In genomic region chr18:53796042-53796729, GRCh38 we compare ENCODE assay signal across 8 cellular contexts.
A peak's percentile ranks its signal among the peaks of the same experiment; 100 is the strongest.
DNase-seq lines count a peak whose midpoint lies in the region; ATAC-seq, FAIRE-seq and TF ChIP-seq lines count a peak whose summit lies in the region.

No MANE protein-coding gene starts in this region.

- no peaks in the 10 kb centered on the region for H4K20me1 ChIP-seq in IMR-90 (ENCODE audit: insufficient read depth, low read length)

- intact Hi-C loops in IMR-90 (cut with micrococcal nuclease) = no loop called here
- intact Hi-C loops in prostate gland (cut with DNase I) = no loop called here

- H3K9ac ChIP-seq in IMR-90 (ENCODE audit: low read depth, low read length) = no peak overlapping the region

- H3K27ac ChIP-seq in IMR-90 (ENCODE audit: insufficient read depth, low read length) (no peak overlapping the region), prostate gland (no peak overlapping the region)

- H2BK20ac ChIP-seq in IMR-90 (ENCODE audit: low read depth, low read length) = no peak overlapping the region

- H3K9me3 ChIP-seq in IMR-90 (ENCODE audit: control insufficient read depth, insufficient read depth, low read length) (peaks cover 7% of the 10 kb centered on the region; the same call in 1 of the 2 replicates), prostate gland (no peaks in the 10 kb centered on the region)

- no peak overlapping the region for H2AFZ ChIP-seq in IMR-90 (replicated peaks; ENCODE audit: low read length, poor library complexity)

- H3K27me3 ChIP-seq in IMR-90 (ENCODE audit: control insufficient read depth, insufficient read depth, low read length) (no peaks in the 10 kb centered on the region), prostate gland (replicated peaks; ENCODE audit: insufficient read depth) (no peaks in the 10 kb centered on the region)

- H4K8ac ChIP-seq in IMR-90 (ENCODE audit: low read depth in 2 of 2, low read length in 2 of 2) = no peak overlapping the region

- no peak overlapping the region for H2BK5ac ChIP-seq in IMR-90 (ENCODE audit: low read depth, low read length, poor library complexity, severe bottlenecking)

- TF ChIP-seq POLR2A in IMR-90 (IDR thresholded peaks at IDR 0.05; ENCODE audit: low read depth, low read length) (no peak), prostate gland (IDR thresholded peaks at IDR 0.05) (no peak)

- dilution Hi-C loops in IMR-90 (cut with HindIII; ENCODE audit: low sequenced_read_pairs, unreplicated experiment) = no loop called here

- H3K18ac ChIP-seq in IMR-90 (ENCODE audit: low read depth, low read length) = no peak overlapping the region

- TF ChIP-seq RAD21 in IMR-90 (IDR thresholded peaks at IDR 0.05; ENCODE audit: low read length) = no peak

- H2AK9ac ChIP-seq in IMR-90 (replicated peaks; ENCODE audit: low read depth, low read length, poor library complexity) = no peak overlapping the region

- H3K4me2 ChIP-seq in IMR-90 (ENCODE audit: low read depth, low read length) = no peak overlapping the region

- POLR2A ChIA-PET in IMR-90 (lab: Charles Lee; ENCODE audit: unreplicated experiment) = no interaction called here

- no peak overlapping the region for H4K5ac ChIP-seq in IMR-90 (ENCODE audit: low read depth, low read length)

- no TSS peak for BruUV-seq in IMR-90 (replicated peaks; lab: Mats Ljungman, UMichigan)

- H3K79me1 ChIP-seq in IMR-90 (ENCODE audit: low read depth in 1 of 2, low read length in 2 of 2) = no peaks in the 10 kb centered on the region

- in situ Hi-C loops in IMR-90 (cut with MboI; ENCODE audit: low sequenced_read_pairs) = no loop called here

- TF ChIP-seq CTCF in AG10803 (conservative IDR thresholded peaks at IDR 0.05; ENCODE audit: low read length) = no peak
- TF ChIP-seq CTCF in IMR-90 (conservative IDR thresholded peaks at IDR 0.05; ENCODE audit: low read depth, low read length) = no peak
- no peak for TF ChIP-seq CTCF in fibroblast of pulmonary artery (IDR thresholded peaks at IDR 0.05; ENCODE audit: low read length, missing control alignments)
- TF ChIP-seq CTCF in prostate gland (IDR thresholded peaks at IDR 0.05) = no peak

- no peak overlapping the region for H3K4ac ChIP-seq in IMR-90 (ENCODE audit: low read depth, low read length)

- WGBS in IMR-90 (ENCODE audit: extremely low coverage in 2 of 2, insufficient read length in 1 of 2), 2 experiments = no CpG with 5 or more reads among the region's 1 CpG
- 93% methylated on average over 1 of the region's 1 CpG for WGBS in prostate gland

- H2AK5ac ChIP-seq in IMR-90 (ENCODE audit: low read depth, low read length) = no peak overlapping the region

- no peak overlapping the region for H2BK120ac ChIP-seq in IMR-90 (ENCODE audit: low read depth, low read length)

- H4K91ac ChIP-seq in IMR-90 (ENCODE audit: insufficient read depth, low read depth, low read length) = no peak overlapping the region

- CTCF ChIA-PET in IMR-90 (lab: Yijun Ruan, JAX) = no interaction called here

- DNase-seq in AG10803 (ENCODE audit: low read depth) = peak; percentile 90
- DNase-seq in IMR-90 = peak; percentile 1
- peak; percentile 92 for DNase-seq in fibroblast of pulmonary artery (ENCODE audit: low read depth)
- DNase-seq in prostate gland (ENCODE audit: low spot score) = no peak
- DNase-seq in OCI-M2 (lab: John Stamatoyannopoulos, UW; ENCODE audit: unreplicated experiment) = no peak
- no peak for DNase-seq in dermis blood vessel endothelial cell
- no peak for DNase-seq in GM19239 (ENCODE audit: insufficient read length, low spot score)

- no peak overlapping the region for H3K4me3 ChIP-seq in AG10803 (ENCODE audit: low read length)
- H3K4me3 ChIP-seq in IMR-90 (ENCODE audit: insufficient read depth, low read depth, low read length) = no peak overlapping the region
- H3K4me3 ChIP-seq in fibroblast of pulmonary artery (replicated peaks; ENCODE audit: low read depth, low read length) = no peak overlapping the region
- no peak overlapping the region for H3K4me3 ChIP-seq in prostate gland

- H3K4me1 ChIP-seq in IMR-90 (ENCODE audit: control insufficient read depth, insufficient read depth, low read length) (no peaks in the 10 kb centered on the region), prostate gland (replicated peaks) (no peaks in the 10 kb centered on the region)

- H3K23ac ChIP-seq in IMR-90 (ENCODE audit: low read depth, low read length) = no peak overlapping the region

- no peak overlapping the region for H2BK15ac ChIP-seq in IMR-90 (ENCODE audit: low read depth, low read length)

- H3K36me3 ChIP-seq in IMR-90 (ENCODE audit: control insufficient read depth, insufficient read depth, low read length) = no peaks in the 10 kb centered on the region
- no peaks in the 10 kb centered on the region for H3K36me3 ChIP-seq in prostate gland

- H3K14ac ChIP-seq in IMR-90 (replicated peaks; ENCODE audit: low read depth, low read length) = no peak overlapping the region

- no peak overlapping the region for H3K56ac ChIP-seq in IMR-90 (ENCODE audit: extremely low read depth, insufficient read depth, low read length)

- peak; percentile 87 for ATAC-seq in GM21515 (IDR thresholded peaks at IDR 0.05; ENCODE audit: unreplicated experiment)
- ATAC-seq in IMR-90 (ENCODE audit: low read depth) = no peak

- no peaks in the 10 kb centered on the region for H3K9me1 ChIP-seq in IMR-90 (ENCODE audit: insufficient read depth, low read length)

- no peak for FAIRE-seq in GM19239 (lab: Jason Lieb, UNC)

TF ChIP-seq in IMR-90, 13 proteins besides CTCF, POLR2A, EP300 and RAD21:
- 0 out of 2 replicates have a peak, but pooled peaks have one; percentile 20 for TF ChIP-seq FOS (IDR thresholded peaks at IDR 0.05; ENCODE audit: low read depth, low read length)
- no peak for TF ChIP-seq ELK1 (IDR thresholded peaks at IDR 0.05; ENCODE audit: borderline replicate concordance, low read depth, low read length)
- peak; percentile 56; the same call in 1 of the 2 replicates for TF ChIP-seq CEBPB (IDR thresholded peaks at IDR 0.05; ENCODE audit: low read depth, low read length)

Comparison
In these comparisons a context has a peak if more than half of its experiments do, and no peak if none do; other contexts are left out.
1. DNase-seq: peak in AG10803 (single experiment), IMR-90 (single experiment) and fibroblast of pulmonary artery (single experiment); none in prostate gland (single experiment), OCI-M2 (single experiment), dermis blood vessel endothelial cell (single experiment) and GM19239 (single experiment).